In genomic region chr3:79618883-79619282, GRCh38 we compare ENCODE assay signal across 19 cellular contexts.
A peak's percentile ranks its signal among the peaks of the same experiment; 100 is the strongest.
DNase-seq lines count a peak whose midpoint lies in the region; ATAC-seq and TF ChIP-seq lines count a peak whose summit lies in the region.
"Had no signal": no experiment of that assay in that cellular context is flagged by ENCODE, and none has a peak within 500 bp of the region (broad histone marks: within the 10 kb centered on the region; RNA-seq: fewer than 3 reads in every experiment).

No MANE protein-coding gene starts in this region.

- no peak overlapping the region for H3K18ac ChIP-seq in mesendoderm (ENCODE audit: low read length)

- no peaks in the 10 kb centered on the region for H3K27me3 Mint-ChIP-seq in activated naive CD8-positive, alpha-beta T cell treated with anti-CD3 and anti-CD28 coated beads, Interleukin-2, amount 50 U/mL, for 24 hours
- H3K27me3 Mint-ChIP-seq in activated T-helper 1 cell treated with anti-CD3 and anti-CD28 coated beads, Interleukin-12 subunit alpha, Interleukin-12 subunit beta, Interleukin-2, Interleukin-4 antibody, amounts not matched to agents 30 ng/mL and 10 ng/mL and 1 ng/mL, durations not matched to agents 14 hours and 24 hours and 36 hours (ENCODE audit: insufficient read depth) = no peaks in the 10 kb centered on the region

- no peaks in the 10 kb centered on the region for H3K36me3 Mint-ChIP-seq in activated naive CD8-positive, alpha-beta T cell treated with anti-CD3 and anti-CD28 coated beads, Interleukin-2, amount 50 U/mL, for 24 hours (ENCODE audit: low read depth)
- H3K36me3 Mint-ChIP-seq in activated T-helper 1 cell treated with anti-CD3 and anti-CD28 coated beads, Interleukin-12 subunit alpha, Interleukin-12 subunit beta, Interleukin-2, Interleukin-4 antibody, amounts not matched to agents 30 ng/mL and 10 ng/mL and 1 ng/mL, durations not matched to agents 14 hours and 24 hours and 36 hours (ENCODE audit: low read depth) = no peaks in the 10 kb centered on the region
- H3K36me3 Mint-ChIP-seq: CD14-positive monocyte had no signal

- H3K27ac Mint-ChIP-seq in activated naive CD8-positive, alpha-beta T cell treated with anti-CD3 and anti-CD28 coated beads, Interleukin-2, amount 50 U/mL, for 24 hours = no peak overlapping the region
- H3K27ac Mint-ChIP-seq in activated T-helper 1 cell treated with anti-CD3 and anti-CD28 coated beads, Interleukin-12 subunit alpha, Interleukin-12 subunit beta, Interleukin-2, Interleukin-4 antibody, amounts not matched to agents 30 ng/mL and 10 ng/mL and 1 ng/mL, durations not matched to agents 14 hours and 24 hours and 36 hours = no peak overlapping the region

- H3K4me3 ChIP-seq in RWPE2 (ENCODE audit: severe bottlenecking) = no peak overlapping the region
- no peak overlapping the region for H3K4me3 ChIP-seq in mesendoderm (ENCODE audit: low read length)
- H3K4me3 ChIP-seq: A549 had no signal

- H3K23ac ChIP-seq in mesendoderm (ENCODE audit: low read length) = no peak overlapping the region

- TF ChIP-seq CTCF in RWPE2 (IDR thresholded peaks at IDR 0.05; ENCODE audit: poor library complexity, severe bottlenecking) = no peak

- H3K9ac ChIP-seq in mesendoderm (ENCODE audit: low read length) = no peak overlapping the region

- peak overlapping the region; percentile 82 for H3K27ac ChIP-seq in RWPE2 (ENCODE audit: poor library complexity, severe bottlenecking)
- H3K27ac ChIP-seq in epithelial cell of prostate = peak overlapping the region; percentile 83
- H3K27ac ChIP-seq in mesendoderm (ENCODE audit: low read depth, low read length) = no peak overlapping the region
- H3K27ac ChIP-seq: A549 had no signal

- no peaks in the 10 kb centered on the region for H3K4me1 Mint-ChIP-seq in activated naive CD8-positive, alpha-beta T cell treated with anti-CD3 and anti-CD28 coated beads, Interleukin-2, amount 50 U/mL, for 24 hours
- no peaks in the 10 kb centered on the region for H3K4me1 Mint-ChIP-seq in activated T-helper 1 cell treated with anti-CD3 and anti-CD28 coated beads, Interleukin-12 subunit alpha, Interleukin-12 subunit beta, Interleukin-2, Interleukin-4 antibody, amounts not matched to agents 30 ng/mL and 10 ng/mL and 1 ng/mL, durations not matched to agents 14 hours and 24 hours and 36 hours (ENCODE audit: low read depth)
- H3K4me1 Mint-ChIP-seq: CD14-positive monocyte had no signal

- H2BK5ac ChIP-seq in mesendoderm (ENCODE audit: low read length) = no peak overlapping the region

- H3K4me3 Mint-ChIP-seq in activated naive CD8-positive, alpha-beta T cell treated with anti-CD3 and anti-CD28 coated beads, Interleukin-2, amount 50 U/mL, for 24 hours = no peak overlapping the region
- no peak overlapping the region for H3K4me3 Mint-ChIP-seq in activated T-helper 1 cell treated with anti-CD3 and anti-CD28 coated beads, Interleukin-12 subunit alpha, Interleukin-12 subunit beta, Interleukin-2, Interleukin-4 antibody, amounts not matched to agents 30 ng/mL and 10 ng/mL and 1 ng/mL, durations not matched to agents 14 hours and 24 hours and 36 hours
- H3K4me3 Mint-ChIP-seq: CD14-positive monocyte had no signal

- no peak overlapping the region for H2AK5ac ChIP-seq in mesendoderm (ENCODE audit: low read length)

- no peak overlapping the region for H2BK120ac ChIP-seq in mesendoderm (ENCODE audit: low read depth, low read length)

- intact Hi-C loops in activated T-helper 1 cell treated with anti-CD3 and anti-CD28 coated beads, Interleukin-12 subunit alpha, Interleukin-12 subunit beta, Interleukin-2, Interleukin-4 antibody, amounts not matched to agents 30 ng/mL and 10 ng/mL and 1 ng/mL, durations not matched to agents 14 hours and 24 hours and 36 hours (cut with micrococcal nuclease) = no loop called here

- H3K27me3 ChIP-seq in RWPE2 (ENCODE audit: insufficient read depth, poor library complexity, severe bottlenecking) = no peaks in the 10 kb centered on the region
- H3K27me3 ChIP-seq in mesendoderm (ENCODE audit: insufficient read depth, low read length, poor library complexity) = no peaks in the 10 kb centered on the region

- WGBS in mesendoderm (ENCODE audit: extremely low coverage, insufficient coverage, low lambda C conversion rate) = no CpG with 5 or more reads among the region's 6 CpGs

- H3K36me3 ChIP-seq in RWPE2 (ENCODE audit: low read depth) (no peaks in the 10 kb centered on the region), mesendoderm (ENCODE audit: control insufficient read depth, insufficient read depth, low read length) (no peaks in the 10 kb centered on the region)

- H3K56ac ChIP-seq in mesendoderm (ENCODE audit: low read length) = no peak overlapping the region

- ATAC-seq in RWPE2 (ENCODE audit: low read depth) = peak; percentile 93
- ATAC-seq in activated naive CD8-positive, alpha-beta T cell treated with anti-CD3 and anti-CD28 coated beads, Interleukin-2, amount 50 U/mL, for 24 hours = no peak
- ATAC-seq: A549, Panc1 had no signal

- no peaks in the 10 kb centered on the region for H3K79me1 ChIP-seq in mesendoderm (ENCODE audit: low read length)

- peaks cover 39% of the 10 kb centered on the region for H3K9me3 Mint-ChIP-seq in activated naive CD8-positive, alpha-beta T cell treated with anti-CD3 and anti-CD28 coated beads, Interleukin-2, amount 50 U/mL, for 24 hours
- peaks cover 57% of the 10 kb centered on the region for H3K9me3 Mint-ChIP-seq in activated T-helper 1 cell treated with anti-CD3 and anti-CD28 coated beads, Interleukin-12 subunit alpha, Interleukin-12 subunit beta, Interleukin-2, Interleukin-4 antibody, amounts not matched to agents 30 ng/mL and 10 ng/mL and 1 ng/mL, durations not matched to agents 14 hours and 24 hours and 36 hours

- H3K4ac ChIP-seq in mesendoderm (ENCODE audit: low read depth, low read length) = no peak overlapping the region

- peak; percentile 69 for DNase-seq in HK-2 (ENCODE audit: unreplicated experiment)
- peak; percentile 47 for DNase-seq in RWPE2 (ENCODE audit: low spot score)
- peak; percentile 50 for DNase-seq in epithelial cell of prostate (ENCODE audit: low read depth, low spot score)
- DNase-seq in mesendoderm = peak; percentile 22
- no peak for DNase-seq in activated naive CD8-positive, alpha-beta T cell treated with anti-CD3 and anti-CD28 coated beads, Interleukin-2, amount 50 U/mL, for 24 hours
- DNase-seq in SHP77 (lab: John Stamatoyannopoulos, UW) = no peak
- DNase-seq in stimulated activated CD4-positive, alpha-beta T cell treated with anti-CD3 and anti-CD28 coated beads, Interleukin-1b, Interleukin-23, amount 100 ng/mL, for 48 hours = no peak
- no peak for DNase-seq in activated T-helper 1 cell treated with anti-CD3 and anti-CD28 coated beads, Interleukin-12 subunit alpha, Interleukin-12 subunit beta, Interleukin-2, Interleukin-4 antibody, amounts not matched to agents 30 ng/mL and 10 ng/mL and 1 ng/mL, durations not matched to agents 14 hours and 24 hours and 36 hours (ENCODE audit: low spot score)
- DNase-seq: Caco-2, HCEC 1CT, IMR-90, NCI-H1436, NCI-H2081, NCI-H2227 treated with DMSO at 0.1 percent for 48 hours, NCI-H774, SHP77 treated with DMSO at 0.1 percent for 48 hours had no signal

- no peak overlapping the region for H4K8ac ChIP-seq in mesendoderm (ENCODE audit: low read depth, low read length)

- peaks cover 2% of the 10 kb centered on the region for H3K9me3 ChIP-seq in RWPE2 (ENCODE audit: severe bottlenecking)
- H3K9me3 ChIP-seq: A549, Caco-2 had no signal

- no peak overlapping the region for H4K5ac ChIP-seq in mesendoderm (ENCODE audit: low read length)

- H2BK15ac ChIP-seq in mesendoderm (replicated peaks; ENCODE audit: low read depth) = no peak overlapping the region

- no peak overlapping the region for H3K4me2 ChIP-seq in mesendoderm (ENCODE audit: low read length)
- H3K4me2 ChIP-seq: A549 had no signal

- no peaks in the 10 kb centered on the region for H3K4me1 ChIP-seq in RWPE2 (ENCODE audit: insufficient read depth, poor library complexity, severe bottlenecking)
- H3K4me1 ChIP-seq in mesendoderm (ENCODE audit: control insufficient read depth, low read depth, low read length) = no peaks in the 10 kb centered on the region
- H3K4me1 ChIP-seq: A549, Caco-2 had no signal

- no peaks in the 10 kb centered on the region for H3K79me2 ChIP-seq in mesendoderm (ENCODE audit: control insufficient read depth, insufficient read depth, low read length)

Comparison
In these comparisons a context has a peak if more than half of its experiments do, and no peak if none do; other contexts are left out.
1. DNase-seq: peak in HK-2 (single experiment), RWPE2 (single experiment), epithelial cell of prostate (single experiment) and mesendoderm (single experiment); none in activated naive CD8-positive, alpha-beta T cell treated with anti-CD3 and anti-CD28 coated beads, Interleukin-2, amount 50 U/mL, for 24 hours (single experiment), SHP77 (0 of 2), stimulated activated CD4-positive, alpha-beta T cell treated with anti-CD3 and anti-CD28 coated beads, Interleukin-1b, Interleukin-23, amount 100 ng/mL, for 48 hours (single experiment) and activated T-helper 1 cell treated with anti-CD3 and anti-CD28 coated beads, Interleukin-12 subunit alpha, Interleukin-12 subunit beta, Interleukin-2, Interleukin-4 antibody, amounts not matched to agents 30 ng/mL and 10 ng/mL and 1 ng/mL, durations not matched to agents 14 hours and 24 hours and 36 hours (single experiment).